ENCODE assay signal across 8 cellular contexts in the genomic region with DNA sequence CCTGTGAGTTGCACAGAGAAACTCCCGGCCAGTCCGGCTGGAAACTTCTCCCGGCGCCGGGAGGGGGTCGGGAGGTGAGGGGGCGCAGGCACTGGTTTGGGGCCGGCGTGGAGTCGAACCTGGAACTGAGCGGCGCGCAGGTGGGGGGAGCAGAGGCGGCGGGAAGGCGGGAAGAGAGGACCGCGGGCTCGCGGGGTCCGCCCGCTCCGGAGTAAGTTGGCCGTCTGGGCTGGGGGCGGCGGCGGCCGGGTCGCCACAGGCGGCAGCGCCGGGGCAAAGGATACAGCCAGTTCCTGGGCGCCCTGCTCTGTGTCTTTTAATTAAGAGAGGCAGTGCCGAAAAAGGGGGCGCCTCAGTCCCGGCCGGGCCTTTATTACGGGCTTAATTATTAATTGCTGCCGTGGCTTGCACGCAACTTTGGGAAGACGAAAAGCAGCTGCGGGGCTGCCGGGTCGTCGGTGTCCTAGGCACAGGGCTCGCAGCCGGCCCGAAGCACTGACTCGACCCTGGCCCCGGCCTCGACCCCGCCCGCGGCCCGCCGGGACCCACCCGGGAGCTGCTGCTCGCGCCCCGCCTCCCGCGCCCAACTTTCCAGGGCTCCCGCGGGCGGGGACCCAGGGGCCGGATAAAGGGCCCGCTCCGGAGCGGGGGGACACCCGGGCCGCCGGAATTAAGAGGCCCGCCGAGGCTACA. TPM values are rescaled to one million over a fixed set of nuclear protein-coding genes. Genes with fewer than 3 reads are reported as not detected.
DNase-seq lines count a peak whose midpoint lies in the region; ATAC-seq and TF ChIP-seq lines count a peak whose summit lies in the region.

No MANE protein-coding gene starts in this region.

- H3K4me3 ChIP-seq in HEK293 (ENCODE audit: low read depth, low read length) (peak overlapping the region; percentile 55), left ventricle myocardium inferior (peak overlapping the region; percentile 74), gastrocnemius medialis (peak overlapping the region; percentile 55 to 61 (median 61))

- peaks cover 8% of the 10 kb centered on the region for H3K4me1 Mint-ChIP-seq in activated CD4-positive, alpha-beta memory T cell treated with anti-CD3 and anti-CD28 coated beads for 36 hours (ENCODE audit: low read depth)

- H3K4me1 ChIP-seq in HEK293 (ENCODE audit: control insufficient read depth, insufficient read depth, low read length) (no peaks in the 10 kb centered on the region; the same call in 1 of the 2 replicates), left ventricle myocardium inferior (peaks cover 45% of the 10 kb centered on the region), gastrocnemius medialis (peaks cover 27 to 29% of the 10 kb centered on the region in 2 donors)

- H3K27me3 ChIP-seq in left ventricle myocardium inferior (ENCODE audit: low read depth): peaks cover 97% of the 10 kb centered on the region
- peaks cover 69 to 77% (median 70%) of the 10 kb centered on the region in 3 donors for H3K27me3 ChIP-seq in gastrocnemius medialis

- POLR2A ChIA-PET in HEK293 (lab: Yijun Ruan, JAX): interaction anchor here (1.1 to 1.4 kb wide), 4 partner anchors 23 to 78 kb away, joined by 3 to 4 read pairs (median 3); no protein-coding TSS in a partner anchor
- POLR2A ChIA-PET in activated CD4-positive, alpha-beta memory T cell treated with anti-CD3 and anti-CD28 coated beads for 36 hours (lab: Charles Lee): no interaction called here

- ATAC-seq in gastrocnemius medialis: no peak

- no peak for DNase-seq in activated CD4-positive, alpha-beta memory T cell treated with anti-CD3 and anti-CD28 coated beads for 36 hours
- DNase-seq in left ventricle myocardium inferior (no peak), gastrocnemius medialis (no peak), midbrain (lab: John Stamatoyannopoulos, UW) (no peak), NCI-H226 (no peak), NCI-H774 (lab: John Stamatoyannopoulos, UW) (no peak), cerebellar cortex (ENCODE audit: low spot score) (no peak)

- H3K27me3 Mint-ChIP-seq in activated CD4-positive, alpha-beta memory T cell treated with anti-CD3 and anti-CD28 coated beads for 36 hours: peaks cover 54% of the 10 kb centered on the region

- no peak for TF ChIP-seq POLR2A in gastrocnemius medialis (IDR thresholded peaks at IDR 0.05)

- TF ChIP-seq CTCF in HEK293 (tag by site-specific recombination; IDR thresholded peaks at IDR 0.05) (no peak), left ventricle myocardium inferior (IDR thresholded peaks at IDR 0.05; ENCODE audit: borderline replicate concordance) (no peak), gastrocnemius medialis (IDR thresholded peaks at IDR 0.05 in 4 of 5, conservative IDR thresholded peaks at IDR 0.05 in 1 of 5) (no peak)

- no peaks in the 10 kb centered on the region for H3K36me3 ChIP-seq in HEK293 (ENCODE audit: control insufficient read depth in 2 of 2, insufficient read depth in 1 of 2, low read length in 2 of 2)
- no peaks in the 10 kb centered on the region for H3K36me3 ChIP-seq in left ventricle myocardium inferior
- no peaks in the 10 kb centered on the region for H3K36me3 ChIP-seq in gastrocnemius medialis

- H3K27ac ChIP-seq in HEK293 (ENCODE audit: extremely low read depth, low read depth, low read length) (no peak overlapping the region), left ventricle myocardium inferior (replicated peaks) (no peak overlapping the region), gastrocnemius medialis (no peak overlapping the region)

- CTCF ChIA-PET in HEK293 (lab: Yijun Ruan, JAX): interaction anchor here (0.6 to 12.1 kb wide), 3 partner anchors 74 to 400 kb away, joined by 3 to 382 read pairs (median 5); no protein-coding TSS in a partner anchor
- CTCF ChIA-PET in activated CD4-positive, alpha-beta memory T cell treated with anti-CD3 and anti-CD28 coated beads for 36 hours (lab: Charles Lee): interaction anchor here (0.6 to 3.0 kb wide), 5 partner anchors 70 to 400 kb away, joined by 3 to 7 read pairs (median 4); no protein-coding TSS in a partner anchor

- in situ Hi-C loops in gastrocnemius medialis (cut with MboI; ENCODE audit: low sequenced_read_pairs in 4 of 4): no loop called here

- no peaks in the 10 kb centered on the region for H3K36me3 Mint-ChIP-seq in activated CD4-positive, alpha-beta memory T cell treated with anti-CD3 and anti-CD28 coated beads for 36 hours

- intact Hi-C loops in activated CD4-positive, alpha-beta memory T cell treated with anti-CD3 and anti-CD28 coated beads for 36 hours (cut with micrococcal nuclease): loop anchor here (5.0 kb wide), 1 partner anchor 86 kb away; a partner anchor contains a TSS
- intact Hi-C loops in left ventricle myocardium inferior (cut with micrococcal nuclease) (no loop called here), gastrocnemius medialis (cut with DNase I; ENCODE audit: low total_unique reads) (no loop called here)

- no peaks in the 10 kb centered on the region for H3K9me3 ChIP-seq in HEK293 (ENCODE audit: control insufficient read depth, insufficient read depth, low read depth, low read length)
- no peaks in the 10 kb centered on the region for H3K9me3 ChIP-seq in left ventricle myocardium inferior (replicated peaks)
- no peaks in the 10 kb centered on the region for H3K9me3 ChIP-seq in gastrocnemius medialis

- H3K27ac Mint-ChIP-seq in activated CD4-positive, alpha-beta memory T cell treated with anti-CD3 and anti-CD28 coated beads for 36 hours: no peak overlapping the region

- H3K9me3 Mint-ChIP-seq in activated CD4-positive, alpha-beta memory T cell treated with anti-CD3 and anti-CD28 coated beads for 36 hours: no peaks in the 10 kb centered on the region

- H3K4me3 Mint-ChIP-seq in activated CD4-positive, alpha-beta memory T cell treated with anti-CD3 and anti-CD28 coated beads for 36 hours: peak overlapping the region; percentile 74

TF ChIP-seq in HEK293, 187 proteins besides CTCF, POLR2A, EP300 and RAD21 (continues in another document):
- TF ChIP-seq SCRT2 (tag by site-specific recombination; IDR thresholded peaks at IDR 0.05): no peak
- TF ChIP-seq, protein P1, sequence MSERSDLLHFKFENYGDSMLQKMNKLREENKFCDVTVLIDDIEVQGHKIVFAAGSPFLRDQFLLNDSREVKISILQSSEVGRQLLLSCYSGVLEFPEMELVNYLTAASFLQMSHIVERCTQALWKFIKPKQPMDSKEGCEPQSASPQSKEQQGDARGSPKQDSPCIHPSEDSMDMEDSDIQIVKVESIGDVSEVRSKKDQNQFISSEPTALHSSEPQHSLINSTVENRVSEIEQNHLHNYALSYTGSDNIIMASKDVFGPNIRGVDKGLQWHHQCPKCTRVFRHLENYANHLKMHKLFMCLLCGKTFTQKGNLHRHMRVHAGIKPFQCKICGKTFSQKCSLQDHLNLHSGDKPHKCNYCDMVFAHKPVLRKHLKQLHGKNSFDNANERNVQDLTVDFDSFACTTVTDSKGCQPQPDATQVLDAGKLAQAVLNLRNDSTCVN (tag by site-specific recombination; optimal IDR thresholded peaks at IDR 0.05): peak; percentile 77
- TF ChIP-seq ZBTB20 (tag by site-specific recombination; IDR thresholded peaks at IDR 0.05): no peak; the same call in 1 of the 2 replicates
- TF ChIP-seq ZFP37 (tag by site-specific recombination; IDR thresholded peaks at IDR 0.05): 0 out of 2 replicates have a peak, but pooled peaks have one; percentile 8
- 0 out of 2 replicates have a peak, but pooled peaks have one; percentile 5 for TF ChIP-seq ZBTB21 (tag by site-specific recombination; IDR thresholded peaks at IDR 0.05)
- TF ChIP-seq, protein P2, sequence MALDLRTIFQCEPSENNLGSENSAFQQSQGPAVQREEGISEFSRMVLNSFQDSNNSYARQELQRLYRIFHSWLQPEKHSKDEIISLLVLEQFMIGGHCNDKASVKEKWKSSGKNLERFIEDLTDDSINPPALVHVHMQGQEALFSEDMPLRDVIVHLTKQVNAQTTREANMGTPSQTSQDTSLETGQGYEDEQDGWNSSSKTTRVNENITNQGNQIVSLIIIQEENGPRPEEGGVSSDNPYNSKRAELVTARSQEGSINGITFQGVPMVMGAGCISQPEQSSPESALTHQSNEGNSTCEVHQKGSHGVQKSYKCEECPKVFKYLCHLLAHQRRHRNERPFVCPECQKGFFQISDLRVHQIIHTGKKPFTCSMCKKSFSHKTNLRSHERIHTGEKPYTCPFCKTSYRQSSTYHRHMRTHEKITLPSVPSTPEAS (tag by site-specific recombination; IDR thresholded peaks at IDR 0.05): no peak
- TF ChIP-seq, protein P3, sequence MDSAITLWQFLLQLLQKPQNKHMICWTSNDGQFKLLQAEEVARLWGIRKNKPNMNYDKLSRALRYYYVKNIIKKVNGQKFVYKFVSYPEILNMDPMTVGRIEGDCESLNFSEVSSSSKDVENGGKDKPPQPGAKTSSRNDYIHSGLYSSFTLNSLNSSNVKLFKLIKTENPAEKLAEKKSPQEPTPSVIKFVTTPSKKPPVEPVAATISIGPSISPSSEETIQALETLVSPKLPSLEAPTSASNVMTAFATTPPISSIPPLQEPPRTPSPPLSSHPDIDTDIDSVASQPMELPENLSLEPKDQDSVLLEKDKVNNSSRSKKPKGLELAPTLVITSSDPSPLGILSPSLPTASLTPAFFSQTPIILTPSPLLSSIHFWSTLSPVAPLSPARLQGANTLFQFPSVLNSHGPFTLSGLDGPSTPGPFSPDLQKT (IDR thresholded peaks at IDR 0.05; ENCODE audit: borderline replicate concordance, low read depth, low read length): no peak
- TF ChIP-seq ZNF221 (tag by site-specific recombination; IDR thresholded peaks at IDR 0.05; ENCODE audit: borderline replicate concordance): no peak
- no peak for TF ChIP-seq ZNF560 (tag by site-specific recombination; IDR thresholded peaks at IDR 0.05; ENCODE audit: borderline replicate concordance)
- no peak for TF ChIP-seq ZNF558 (tag by site-specific recombination; IDR thresholded peaks at IDR 0.05)
- TF ChIP-seq OVOL3 (tag by site-specific recombination; IDR thresholded peaks at IDR 0.05): no peak
- TF ChIP-seq ZNF37A (tag by site-specific recombination; IDR thresholded peaks at IDR 0.05): no peak
- TF ChIP-seq ZNF416 (tag by site-specific recombination; IDR thresholded peaks at IDR 0.05): no peak
- TF ChIP-seq ZNF660 (tag by site-specific recombination; IDR thresholded peaks at IDR 0.05): no peak
- no peak for TF ChIP-seq MZF1 (tag by site-specific recombination; IDR thresholded peaks at IDR 0.05; ENCODE audit: borderline replicate concordance)
- TF ChIP-seq, protein P4, sequence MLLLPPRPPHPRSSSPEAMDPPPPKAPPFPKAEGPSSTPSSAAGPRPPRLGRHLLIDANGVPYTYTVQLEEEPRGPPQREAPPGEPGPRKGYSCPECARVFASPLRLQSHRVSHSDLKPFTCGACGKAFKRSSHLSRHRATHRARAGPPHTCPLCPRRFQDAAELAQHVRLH (tag by site-specific recombination; IDR thresholded peaks at IDR 0.05): no peak

RNA-seq across cellular contexts. Expression of a gene that starts 1.1 kb away (rescaled TPM):
- total RNA-seq in activated CD4-positive, alpha-beta memory T cell treated with anti-CD3 and anti-CD28 coated beads for 36 hours: 1 to 10 TPM in 1 of 2 experiments, under 1 TPM in 1; 0.77 to 1.4 TPM
- total RNA-seq in left ventricle myocardium inferior (1.9 TPM), gastrocnemius medialis (under 1 TPM; 0.15 to 0.61 (median 0.19) TPM)
